Comparison of ENCODE assay signal across 9 cellular contexts in the genomic region with DNA sequence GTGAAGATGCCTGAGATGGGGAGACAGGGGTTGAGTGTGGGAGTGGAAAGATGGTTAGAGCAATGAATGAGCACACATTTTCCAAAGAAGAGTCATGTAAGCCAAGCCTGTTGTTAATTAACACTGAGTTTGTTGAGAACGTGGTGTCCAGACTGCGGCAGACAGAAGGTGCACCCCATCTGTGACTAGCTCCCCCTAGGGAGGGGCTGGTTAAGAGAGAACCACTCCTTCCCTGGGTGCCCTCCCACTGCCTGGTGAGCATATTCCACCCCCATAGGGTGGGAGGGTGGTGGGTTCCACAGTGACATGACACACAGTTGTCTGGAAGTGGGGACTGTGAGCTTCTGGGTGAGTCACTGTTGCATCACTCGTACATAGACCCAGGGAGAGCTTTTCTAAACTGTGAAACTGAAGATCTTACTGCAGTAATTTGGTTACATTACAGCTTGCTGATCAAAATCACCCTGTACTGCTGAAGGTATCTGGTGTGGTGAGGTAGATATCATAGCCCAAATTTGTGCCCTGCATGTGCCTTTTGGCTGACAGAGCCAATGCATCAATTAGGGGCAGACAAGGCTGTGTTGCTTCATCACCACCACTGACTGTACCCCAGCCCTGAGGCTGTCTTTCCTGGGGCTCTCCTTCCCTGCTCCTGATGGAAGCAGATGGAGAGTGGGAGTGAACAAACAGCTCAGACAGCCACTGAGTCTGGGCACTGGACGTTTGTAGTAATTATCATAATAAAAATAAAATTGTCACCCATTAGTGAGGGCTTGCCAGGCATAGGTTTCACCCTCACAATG.
A peak's percentile ranks its signal among the peaks of the same experiment; 100 is the strongest.
DNase-seq lines count a peak whose midpoint lies in the region; ATAC-seq, FAIRE-seq and TF ChIP-seq lines count a peak whose summit lies in the region.
"Had no signal": no experiment of that assay in that cellular context is flagged by ENCODE, and none has a peak within 500 bp of the region (broad histone marks: within the 10 kb centered on the region; RNA-seq: fewer than 3 reads in every experiment).

No MANE protein-coding gene starts in this region.

- H3K27ac ChIP-seq in PC-3 (ENCODE audit: low read length) (no peak overlapping the region), dorsolateral prefrontal cortex (peak overlapping the region in 17 of 59 donors; percentile 4 to 69 (median 37)), transverse colon (no peak overlapping the region), small intestine (ENCODE audit: low read depth in 1 of 2, low read length in 1 of 2) (no peak overlapping the region), MM.1S (ENCODE audit: low read length) (no peak overlapping the region)

- H3K27me3 ChIP-seq in PC-3 (ENCODE audit: low read length) (peaks cover 3% of the 10 kb centered on the region; the same call in 1 of the 2 replicates), dorsolateral prefrontal cortex (no peaks in the 10 kb centered on the region), transverse colon (no peaks in the 10 kb centered on the region), small intestine (ENCODE audit: control insufficient read depth in 2 of 2, insufficient read depth in 2 of 2, low read length in 2 of 2) (peaks cover 0 to 2% of the 10 kb centered on the region in 2 donors), MM.1S (replicated peaks; ENCODE audit: insufficient read depth, low read length) (no peaks in the 10 kb centered on the region)

- no peaks in the 10 kb centered on the region for H3K36me3 ChIP-seq in PC-3 (ENCODE audit: low read depth, low read length)
- H3K36me3 ChIP-seq in transverse colon: no peaks in the 10 kb centered on the region
- H3K36me3 ChIP-seq in small intestine (ENCODE audit: control insufficient read depth in 2 of 2, insufficient read depth in 2 of 2, low read length in 2 of 2): no peaks in the 10 kb centered on the region
- no peaks in the 10 kb centered on the region for H3K36me3 ChIP-seq in MM.1S (replicated peaks; ENCODE audit: insufficient read depth, low read length)

- WGBS in transverse colon (ENCODE audit: low coverage in 1 of 2), 2 donors: 42 to 50% methylated on average over 2 to 4 of the region's 4 CpGs
- WGBS in small intestine, 3 donors: 52 to 60% (median 54%) methylated on average over 4 of the region's 4 CpGs

- no peaks in the 10 kb centered on the region for H3K79me2 ChIP-seq in PC-3 (ENCODE audit: low read length)
- H3K79me2 ChIP-seq in MM.1S (ENCODE audit: low read length): no peaks in the 10 kb centered on the region

- TF ChIP-seq POLR2A in transverse colon (IDR thresholded peaks at IDR 0.05): no peak

- in situ Hi-C loops in transverse colon (cut with MboI; ENCODE audit: low pct_ligation_motif_present in 1 of 4, low pct_unique_long_range_greater_than_20kb in 1 of 4, low sequenced_read_pairs in 3 of 4): loop anchor here in 1 of 4 donors (25.0 kb wide), 1 partner anchor 790 kb away; no protein-coding TSS in a partner anchor

- no peak for TF ChIP-seq EP300 in transverse colon (IDR thresholded peaks at IDR 0.05; ENCODE audit: low read depth)

- no peaks in the 10 kb centered on the region for H3K36me3 Mint-ChIP-seq in Calu3 (ENCODE audit: insufficient read depth, unreplicated experiment)

- no peak overlapping the region for H3K4me3 ChIP-seq in PC-3 (ENCODE audit: low read length)
- no peak overlapping the region for H3K4me3 ChIP-seq in dorsolateral prefrontal cortex
- H3K4me3 ChIP-seq in transverse colon: no peak overlapping the region
- H3K4me3 ChIP-seq in small intestine (ENCODE audit: low read depth in 1 of 2, low read length in 2 of 2): no peak overlapping the region
- H3K4me3 ChIP-seq in MM.1S (ENCODE audit: low read length): no peak overlapping the region
- H3K4me3 ChIP-seq: GM12878 had no signal

- no peaks in the 10 kb centered on the region for H3K9me3 ChIP-seq in PC-3 (ENCODE audit: low read length)
- no peaks in the 10 kb centered on the region for H3K9me3 ChIP-seq in transverse colon
- no peaks in the 10 kb centered on the region for H3K9me3 ChIP-seq in small intestine (ENCODE audit: control insufficient read depth, low read depth)
- no peaks in the 10 kb centered on the region for H3K9me3 ChIP-seq in MM.1S (replicated peaks; ENCODE audit: insufficient read depth, low read length)

- peaks cover 14% of the 10 kb centered on the region for H3K4me1 ChIP-seq in PC-3 (ENCODE audit: insufficient read depth, low read length)
- H3K4me1 ChIP-seq in transverse colon: no peaks in the 10 kb centered on the region
- H3K4me1 ChIP-seq in small intestine (ENCODE audit: control insufficient read depth in 2 of 2, insufficient read depth in 1 of 2, low read depth in 1 of 2, low read length in 1 of 2): no peaks in the 10 kb centered on the region
- no peaks in the 10 kb centered on the region for H3K4me1 ChIP-seq in MM.1S (ENCODE audit: low read length)

- peak; percentile 46 for DNase-seq in Calu3
- DNase-seq in PC-3: peak; percentile 54
- peak in 8 of 10 donors; percentile 36 to 85 (median 61) for DNase-seq in dorsolateral prefrontal cortex
- DNase-seq in stimulated activated CD4-positive, alpha-beta T cell treated with anti-CD3 and anti-CD28 coated beads, Interleukin-12 subunit alpha, Interleukin-12 subunit beta, amount 100 ng/mL, for 4 hours: peak; percentile 26
- no peak for DNase-seq in transverse colon
- no peak for DNase-seq in small intestine
- no peak for DNase-seq in MM.1S

- H3K9me2 ChIP-seq in PC-3 (replicated peaks; ENCODE audit: low read length) (no peaks in the 10 kb centered on the region), MM.1S (replicated peaks; ENCODE audit: insufficient read depth, low read length) (no peaks in the 10 kb centered on the region)

- H3K4me3 Mint-ChIP-seq in Calu3 (ENCODE audit: low read depth, unreplicated experiment): peak overlapping the region; percentile 23

- BruUV-seq in Calu3 (replicated peaks; lab: Mats Ljungman, UMichigan) (no TSS peak), PC-3 (replicated peaks; lab: Mats Ljungman, UMichigan) (no TSS peak)

- H3K4me2 ChIP-seq in PC-3 (ENCODE audit: low read length) (no peak overlapping the region), MM.1S (ENCODE audit: low read depth, low read length) (no peak overlapping the region)

- CTCF ChIA-PET in Calu3 (lab: Charles Lee): interaction anchor here (1.4 to 1.5 kb wide), 3 partner anchors 9 to 69 kb away, joined by 3 to 5 read pairs (median 3); no protein-coding TSS in a partner anchor
- CTCF ChIA-PET in PC-3 (lab: Charles Lee): no interaction called here

- TF ChIP-seq CTCF in Calu3 (IDR thresholded peaks at IDR 0.05; ENCODE audit: unreplicated experiment) (peak; percentile 22), PC-3 (conservative IDR thresholded peaks at IDR 0.05; ENCODE audit: low read depth, low read length) (0 out of 2 replicates have a peak, but pooled peaks have one; percentile 11), dorsolateral prefrontal cortex (IDR thresholded peaks at IDR 0.05 in 54 of 56, conservative IDR thresholded peaks at IDR 0.05 in 2 of 56; ENCODE audit: low read depth in 1 of 56, partially characterized antibody in 56 of 56) (no peak), transverse colon (IDR thresholded peaks at IDR 0.05) (no peak), MM.1S (IDR thresholded peaks at IDR 0.05; ENCODE audit: low read length) (no peak)

- H3K9me3 Mint-ChIP-seq in Calu3 (ENCODE audit: low read depth, unreplicated experiment): no peaks in the 10 kb centered on the region

- no peaks in the 10 kb centered on the region for H3F3A ChIP-seq in PC-3 (ENCODE audit: low read length, unreplicated experiment)
- H3F3A ChIP-seq in MM.1S (ENCODE audit: insufficient read depth, low read length): no peaks in the 10 kb centered on the region

- no peak for FAIRE-seq in small intestine (lab: Jason Lieb, UNC)
- FAIRE-seq: GM12878 had no signal

- H3K9ac ChIP-seq in PC-3 (ENCODE audit: low read length) (no peak overlapping the region), MM.1S (ENCODE audit: low read length) (no peak overlapping the region)

- POLR2A ChIA-PET in PC-3 (lab: Charles Lee; ENCODE audit: unreplicated experiment): no interaction called here

- H3K27ac Mint-ChIP-seq in Calu3 (ENCODE audit: unreplicated experiment): peak overlapping the region; percentile 65

- no peaks in the 10 kb centered on the region for H3K27me3 Mint-ChIP-seq in Calu3 (ENCODE audit: unreplicated experiment)

- peak; percentile 62 for ATAC-seq in PC-3
- no peak for ATAC-seq in GM19452 (IDR thresholded peaks at IDR 0.05; ENCODE audit: unreplicated experiment)
- ATAC-seq: GM12878 had no signal

- H3K4me1 Mint-ChIP-seq in Calu3 (ENCODE audit: low read depth, unreplicated experiment): no peaks in the 10 kb centered on the region

- H2AFZ ChIP-seq in PC-3 (ENCODE audit: low read length) (no peak overlapping the region), MM.1S (ENCODE audit: low read length) (no peak overlapping the region)

- intact Hi-C loops in Calu3 (cut with micrococcal nuclease; ENCODE audit: unreplicated experiment) (no loop called here), PC-3 (cut with micrococcal nuclease) (no loop called here), dorsolateral prefrontal cortex (cut with DNase I) (loop anchor here in 1 of 2 donors (1.0 kb wide), 1 partner anchor 19 kb away; no protein-coding TSS in a partner anchor), transverse colon (cut with DNase I; ENCODE audit: low total_unique reads) (no loop called here)

- H4K20me1 ChIP-seq in PC-3 (ENCODE audit: low read length) (no peaks in the 10 kb centered on the region), MM.1S (ENCODE audit: insufficient read depth, low read length) (no peaks in the 10 kb centered on the region)

Comparison
In these comparisons a context has a peak if more than half of its experiments do, and no peak if none do; other contexts are left out.
1. DNase-seq: peak in Calu3 (single experiment), PC-3 (single experiment), dorsolateral prefrontal cortex (8 of 10) and stimulated activated CD4-positive, alpha-beta T cell treated with anti-CD3 and anti-CD28 coated beads, Interleukin-12 subunit alpha, Interleukin-12 subunit beta, amount 100 ng/mL, for 4 hours (single experiment); none in transverse colon (single experiment), small intestine (single experiment) and MM.1S (single experiment).
2. CTCF ChIP-seq: peak in Calu3 (single experiment) and PC-3 (single experiment); none in dorsolateral prefrontal cortex (0 of 56), transverse colon (0 of 5) and MM.1S (single experiment).